Comparison of ENCODE assay signal across 16 cellular contexts in the genomic region with DNA sequence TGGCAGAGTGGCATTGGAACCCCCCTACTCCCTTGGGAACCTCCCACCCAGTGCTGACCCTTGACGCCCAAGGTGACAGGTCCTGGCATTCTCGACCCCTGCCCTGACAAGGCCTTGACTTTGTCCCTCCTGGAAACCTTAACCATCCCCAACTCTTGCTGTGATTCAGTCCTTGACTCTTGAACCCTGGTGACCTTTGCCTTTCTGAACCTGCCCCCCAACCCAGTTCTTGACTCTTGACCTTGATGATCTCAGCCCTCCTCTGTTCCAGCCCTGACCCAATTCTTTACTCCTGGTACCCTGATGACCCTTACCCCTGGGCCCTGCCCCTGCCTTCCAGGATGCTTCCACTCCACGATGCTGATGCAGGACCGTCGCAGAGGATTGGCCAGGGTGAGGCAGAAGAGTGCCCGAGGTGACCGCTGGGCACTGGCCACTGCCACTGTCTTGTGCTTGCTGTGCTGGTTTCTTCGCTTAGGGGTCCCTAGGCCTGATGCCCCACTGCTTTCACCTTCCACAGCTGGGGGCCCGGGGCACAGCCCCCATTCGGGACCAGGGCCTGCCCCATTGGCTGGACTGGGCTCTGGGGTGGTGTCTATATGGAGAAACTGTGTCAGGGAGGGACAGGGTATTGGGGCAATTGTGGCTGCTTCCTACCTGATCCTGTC. TPM values are rescaled to one million over a fixed set of nuclear protein-coding genes. Genes with fewer than 3 reads are reported as not detected.
A peak's percentile ranks its signal among the peaks of the same experiment; 100 is the strongest.
DNase-seq lines count a peak whose midpoint lies in the region; ATAC-seq and TF ChIP-seq lines count a peak whose summit lies in the region.
"Had no signal": no experiment of that assay in that cellular context is flagged by ENCODE, and none has a peak within 500 bp of the region (broad histone marks: within the 10 kb centered on the region; RNA-seq: fewer than 3 reads in every experiment).

No MANE protein-coding gene starts in this region.

- H3K27me3 ChIP-seq in thyroid gland = no peaks in the 10 kb centered on the region
- H3K27me3 ChIP-seq: BE2C, vagina had no signal

- WGBS in thyroid gland, 2 donors = 96 to 97% methylated on average over 4 to 9 of the region's 10 CpGs

- peak overlapping the region; percentile 64; the same call in 1 of the 2 replicates for H3K4me3 ChIP-seq in GM12865 (ENCODE audit: low read depth, low read length)
- no peak overlapping the region for H3K4me3 ChIP-seq in thyroid gland (replicated peaks in 1 of 3)
- H3K4me3 ChIP-seq: prostate gland had no signal

- no peaks in the 10 kb centered on the region for H3K9me3 ChIP-seq in thyroid gland
- H3K9me3 ChIP-seq: BE2C, prostate gland, vagina had no signal

- H3K27ac Mint-ChIP-seq in CD14-positive monocyte (peak overlapping the region in 6 of 7 donors; percentile 61 to 92 (median 82)), naive B cell (peak overlapping the region in 5 of 6 donors; percentile 82 to 97 (median 94))
- H3K27ac Mint-ChIP-seq in activated T-helper 2 cell treated with anti-CD3 and anti-CD28 coated beads, Interferon-gamma antibody, Interleukin-2, Interleukin-4, amounts not matched to agents 10 μg/mL and 5 μg/mL and 100 μg/mL, durations not matched to agents 14 hours and 24 hours and 36 hours = peak overlapping the region; percentile 86

- H3K27ac ChIP-seq in thyroid gland = no peak overlapping the region
- H3K27ac ChIP-seq: prostate gland, RWPE1, vagina had no signal

- H3K27me3 Mint-ChIP-seq in CD14-positive monocyte (ENCODE audit: low read depth in 3 of 3) (peaks cover 2 to 3% (median 2%) of the 10 kb centered on the region in 3 donors), naive B cell (no peaks in the 10 kb centered on the region)
- no peaks in the 10 kb centered on the region for H3K27me3 Mint-ChIP-seq in activated T-helper 2 cell treated with anti-CD3 and anti-CD28 coated beads, Interferon-gamma antibody, Interleukin-2, Interleukin-4, amounts not matched to agents 10 μg/mL and 5 μg/mL and 100 μg/mL, durations not matched to agents 14 hours and 24 hours and 36 hours (ENCODE audit: low read depth)

- intact Hi-C loops in CD14-positive monocyte (cut with micrococcal nuclease) (no loop called here), thyroid gland (cut with DNase I) (no loop called here)
- intact Hi-C loops in activated T-helper 2 cell treated with anti-CD3 and anti-CD28 coated beads, Interferon-gamma antibody, Interleukin-2, Interleukin-4, amounts not matched to agents 10 μg/mL and 5 μg/mL and 100 μg/mL, durations not matched to agents 14 hours and 24 hours and 36 hours (cut with micrococcal nuclease) = no loop called here

- H3K36me3 ChIP-seq in thyroid gland = no peaks in the 10 kb centered on the region
- H3K36me3 ChIP-seq: BE2C, prostate gland, vagina had no signal

- DNase-seq in CD14-positive monocyte (ENCODE audit: low spot score) = no peak
- DNase-seq in GM12865 (ENCODE audit: low read depth) = no peak
- DNase-seq in activated T-helper 2 cell treated with anti-CD3 and anti-CD28 coated beads, Interferon-gamma antibody, Interleukin-2, Interleukin-4, amounts not matched to agents 10 μg/mL and 5 μg/mL and 100 μg/mL, durations not matched to agents 14 hours and 24 hours and 36 hours (ENCODE audit: low spot score) = no peak
- DNase-seq in naive B cell = no peak
- DNase-seq in thyroid gland = no peak
- DNase-seq in NCI-H748 treated with DMSO at 0.1 percent for 48 hours (lab: John Stamatoyannopoulos, UW) = no peak
- DNase-seq in NCI-H524 treated with DMSO at 0.1 percent for 48 hours (lab: John Stamatoyannopoulos, UW) = no peak
- DNase-seq: BE2C, mesenchymal stem cell, NCI-H1694 treated with DMSO at 0.1 percent for 48 hours had no signal

- TF ChIP-seq CTCF in CD14-positive monocyte (IDR thresholded peaks at IDR 0.05) (no peak), GM12865 (IDR thresholded peaks at IDR 0.05; ENCODE audit: insufficient read depth, low read depth, low read length, missing control alignments) (no peak), thyroid gland (IDR thresholded peaks at IDR 0.05) (no peak)

- TF ChIP-seq POLR2A in thyroid gland (IDR thresholded peaks at IDR 0.05) = no peak

- H3K4me3 Mint-ChIP-seq in CD14-positive monocyte (peak overlapping the region in 1 of 2 donors; percentile 79), naive B cell (peak overlapping the region; percentile 79 to 94 (median 90))
- H3K4me3 Mint-ChIP-seq in activated T-helper 2 cell treated with anti-CD3 and anti-CD28 coated beads, Interferon-gamma antibody, Interleukin-2, Interleukin-4, amounts not matched to agents 10 μg/mL and 5 μg/mL and 100 μg/mL, durations not matched to agents 14 hours and 24 hours and 36 hours (ENCODE audit: low read depth) = peak overlapping the region; percentile 68

- H3K36me3 Mint-ChIP-seq in CD14-positive monocyte (no peaks in the 10 kb centered on the region), naive B cell (no peaks in the 10 kb centered on the region)
- H3K36me3 Mint-ChIP-seq in activated T-helper 2 cell treated with anti-CD3 and anti-CD28 coated beads, Interferon-gamma antibody, Interleukin-2, Interleukin-4, amounts not matched to agents 10 μg/mL and 5 μg/mL and 100 μg/mL, durations not matched to agents 14 hours and 24 hours and 36 hours (ENCODE audit: low read depth) = no peaks in the 10 kb centered on the region

- H3K9me3 Mint-ChIP-seq in CD14-positive monocyte (peaks cover 0 to 26% (median 10%) of the 10 kb centered on the region in 7 donors), naive B cell (peaks cover 0 to 7% (median 0%) of the 10 kb centered on the region in 7 donors)
- H3K9me3 Mint-ChIP-seq in activated T-helper 2 cell treated with anti-CD3 and anti-CD28 coated beads, Interferon-gamma antibody, Interleukin-2, Interleukin-4, amounts not matched to agents 10 μg/mL and 5 μg/mL and 100 μg/mL, durations not matched to agents 14 hours and 24 hours and 36 hours = no peaks in the 10 kb centered on the region

- peaks cover 0 to 3% of the 10 kb centered on the region in 2 donors for H3K4me1 ChIP-seq in thyroid gland
- H3K4me1 ChIP-seq: BE2C, prostate gland, vagina had no signal

- ATAC-seq in naive B cell (ENCODE audit: low read depth in 2 of 2) (no peak), HG02759 (IDR thresholded peaks at IDR 0.05; ENCODE audit: unreplicated experiment) (no peak)

- peaks cover 17% of the 10 kb centered on the region for H3K4me1 Mint-ChIP-seq in CD14-positive monocyte
- H3K4me1 Mint-ChIP-seq in activated T-helper 2 cell treated with anti-CD3 and anti-CD28 coated beads, Interferon-gamma antibody, Interleukin-2, Interleukin-4, amounts not matched to agents 10 μg/mL and 5 μg/mL and 100 μg/mL, durations not matched to agents 14 hours and 24 hours and 36 hours (ENCODE audit: low read depth) = peaks cover 18% of the 10 kb centered on the region
- peaks cover 12 to 38% (median 28%) of the 10 kb centered on the region in 3 donors for H3K4me1 Mint-ChIP-seq in naive B cell

RNA-seq across cellular contexts. Expression of a gene that starts 1.7 kb away (rescaled TPM):
- polyA plus RNA-seq in CD14-positive monocyte (not detected), naive B cell (ENCODE audit: low read depth in 6 of 6) (under 1 TPM; 0.08 to 0.25 (median 0.14) TPM)
- total RNA-seq in activated T-helper 2 cell treated with anti-CD3 and anti-CD28 coated beads, Interferon-gamma antibody, Interleukin-2, Interleukin-4, amounts not matched to agents 10 μg/mL and 5 μg/mL and 100 μg/mL, durations not matched to agents 14 hours and 24 hours and 36 hours = 0.23 and 0.32 TPM in 2 replicates
- total RNA-seq in thyroid gland = under 1 TPM in 3 of 4 donors, not detected in 1; 0.10 to 0.21 (median 0.13) TPM
- total RNA-seq: Daoy, LHCN-M2 had no signal

RNA-seq across cellular contexts. Expression of a gene that starts 3.8 kb away (rescaled TPM):
- 10 to 100 TPM; 36.2 to 36.3 TPM for polyA plus RNA-seq in CD14-positive monocyte
- 30.2 and 32.0 TPM in 2 replicates for total RNA-seq in activated T-helper 2 cell treated with anti-CD3 and anti-CD28 coated beads, Interferon-gamma antibody, Interleukin-2, Interleukin-4, amounts not matched to agents 10 μg/mL and 5 μg/mL and 100 μg/mL, durations not matched to agents 14 hours and 24 hours and 36 hours
- 10 to 100 TPM; 19.5 to 37.1 (median 22.3) TPM for polyA plus RNA-seq in naive B cell (ENCODE audit: low read depth in 6 of 6)
- total RNA-seq in thyroid gland = 10 to 100 TPM; 13.8 to 27.1 (median 18.8) TPM

RNA-seq across cellular contexts. Expression of a gene that starts 31.5 kb away (rescaled TPM):
- under 1 TPM; 0.27 to 0.68 TPM for polyA plus RNA-seq in CD14-positive monocyte
- 3.8 and 4.3 TPM in 2 replicates for total RNA-seq in activated T-helper 2 cell treated with anti-CD3 and anti-CD28 coated beads, Interferon-gamma antibody, Interleukin-2, Interleukin-4, amounts not matched to agents 10 μg/mL and 5 μg/mL and 100 μg/mL, durations not matched to agents 14 hours and 24 hours and 36 hours
- polyA plus RNA-seq in naive B cell (ENCODE audit: low read depth in 6 of 6) = 1 to 10 TPM in 1 of 6 donors, under 1 TPM in 4, not detected in 1; 0.15 to 1.3 (median 0.47) TPM
- 1 to 10 TPM; 1.9 to 4.8 (median 2.7) TPM for total RNA-seq in thyroid gland

RNA-seq across cellular contexts. Expression of a gene that starts 33.0 kb away (rescaled TPM):
- polyA plus RNA-seq in CD14-positive monocyte = under 1 TPM in 1 of 2 donors, not detected in 1; 0.10 TPM
- 28.9 and 29.4 TPM in 2 replicates for total RNA-seq in activated T-helper 2 cell treated with anti-CD3 and anti-CD28 coated beads, Interferon-gamma antibody, Interleukin-2, Interleukin-4, amounts not matched to agents 10 μg/mL and 5 μg/mL and 100 μg/mL, durations not matched to agents 14 hours and 24 hours and 36 hours
- polyA plus RNA-seq in naive B cell (ENCODE audit: low read depth in 6 of 6) = under 1 TPM in 4 of 6 donors, not detected in 2; 0.15 to 0.32 (median 0.22) TPM
- under 1 TPM in 2 of 4 donors, not detected in 2; 0.11 to 0.13 TPM for total RNA-seq in thyroid gland
- total RNA-seq: Daoy, LHCN-M2 had no signal

RNA-seq across cellular contexts. Expression of a gene that starts 38.1 kb away (rescaled TPM):
- polyA plus RNA-seq in CD14-positive monocyte = 1 to 10 TPM in 1 of 2 donors, under 1 TPM in 1; 0.47 to 1.6 TPM
- total RNA-seq in activated T-helper 2 cell treated with anti-CD3 and anti-CD28 coated beads, Interferon-gamma antibody, Interleukin-2, Interleukin-4, amounts not matched to agents 10 μg/mL and 5 μg/mL and 100 μg/mL, durations not matched to agents 14 hours and 24 hours and 36 hours = 7.9 and 10.1 TPM in 2 replicates
- polyA plus RNA-seq in naive B cell (ENCODE audit: low read depth in 6 of 6) = 10 to 100 TPM in 1 of 6 donors, 1 to 10 TPM in 5; 1.3 to 10.5 (median 2.4) TPM
- total RNA-seq in thyroid gland = 10 to 100 TPM in 3 of 4 donors, 1 to 10 TPM in 1; 7.7 to 15.7 (median 12.5) TPM
